In the genomic region with DNA sequence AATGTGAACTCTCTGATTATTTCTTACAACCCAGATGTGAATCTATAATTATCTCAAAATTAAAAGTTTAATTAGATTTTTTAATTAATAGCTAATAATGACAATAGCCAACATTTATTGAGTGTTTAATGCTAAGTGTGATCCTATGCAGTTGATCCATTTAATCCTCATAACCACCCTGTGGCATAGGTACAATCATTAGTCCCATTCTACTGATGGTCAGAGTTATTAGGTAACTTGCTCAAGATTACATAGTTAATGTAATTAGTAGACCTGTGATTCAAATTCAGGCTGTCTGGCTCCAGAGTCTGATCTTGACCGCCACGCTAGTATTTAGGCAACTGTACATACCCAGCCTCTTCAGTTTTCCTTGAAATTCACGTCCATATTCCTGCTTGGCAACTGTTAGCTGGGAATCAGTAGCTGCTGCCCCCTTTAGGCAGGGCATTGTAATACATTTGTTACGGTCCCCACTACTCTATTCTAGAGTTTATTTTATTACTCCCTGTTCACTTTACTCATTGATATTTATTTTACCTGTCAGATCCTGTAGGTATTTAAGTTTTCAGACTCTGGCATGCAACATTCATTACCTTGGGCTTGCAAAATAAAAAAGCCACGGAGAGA, we compare ENCODE assay signal across 9 cellular contexts. TPM values are rescaled to one million over a fixed set of nuclear protein-coding genes. Genes with fewer than 3 reads are reported as not detected.
DNase-seq lines count a peak whose midpoint lies in the region; ATAC-seq and TF ChIP-seq lines count a peak whose summit lies in the region.
"Had no signal": no experiment of that assay in that cellular context is flagged by ENCODE, and none has a peak within 500 bp of the region (broad histone marks: within the 10 kb centered on the region; RNA-seq: fewer than 3 reads in every experiment).

No MANE protein-coding gene starts in this region.

- intact Hi-C loops in Right ventricle myocardium inferior (cut with DNase I) (no loop called here), testis (cut with DNase I; ENCODE audit: low total_unique reads) (no loop called here)
- intact Hi-C loops in activated T-helper 1 cell treated with anti-CD3 and anti-CD28 coated beads, Interleukin-12 subunit alpha, Interleukin-12 subunit beta, Interleukin-2, Interleukin-4 antibody, amounts not matched to agents 30 ng/mL and 10 ng/mL and 1 ng/mL, durations not matched to agents 14 hours and 24 hours and 36 hours (cut with micrococcal nuclease) = no loop called here

- DNase-seq in cardiac muscle cell (ENCODE audit: low read depth in 1 of 2, low spot score in 1 of 2) = peak; percentile 13 to 33
- DNase-seq in Right ventricle myocardium inferior (ENCODE audit: missing footprints) = no peak
- peak; percentile 34 for DNase-seq in NAMALWA (ENCODE audit: low spot score)
- DNase-seq in epithelial cell of esophagus (ENCODE audit: low read depth) = peak; percentile 56
- DNase-seq in testis = no peak
- DNase-seq in NCI-H1436 treated with DMSO at 0.1 percent for 48 hours (lab: John Stamatoyannopoulos, UW) = no peak
- no peak for DNase-seq in activated T-helper 1 cell treated with anti-CD3 and anti-CD28 coated beads, Interleukin-12 subunit alpha, Interleukin-12 subunit beta, Interleukin-2, Interleukin-4 antibody, amounts not matched to agents 30 ng/mL and 10 ng/mL and 1 ng/mL, durations not matched to agents 14 hours and 24 hours and 36 hours (ENCODE audit: low spot score)
- no peak for DNase-seq in coronary artery (ENCODE audit: low spot score)

- H3K9me3 ChIP-seq in cardiac muscle cell (ENCODE audit: low read depth) = no peaks in the 10 kb centered on the region
- H3K9me3 ChIP-seq in testis = no peaks in the 10 kb centered on the region

- H3K4me3 ChIP-seq in cardiac muscle cell (no peak overlapping the region), epithelial cell of esophagus (ENCODE audit: low read length) (no peak overlapping the region), testis (no peak overlapping the region), coronary artery (no peak overlapping the region)

- 45 to 56% methylated on average over 5 of the region's 5 CpGs for WGBS in testis, 2 donors

- peaks cover 4% of the 10 kb centered on the region for H3K27me3 Mint-ChIP-seq in activated T-helper 1 cell treated with anti-CD3 and anti-CD28 coated beads, Interleukin-12 subunit alpha, Interleukin-12 subunit beta, Interleukin-2, Interleukin-4 antibody, amounts not matched to agents 30 ng/mL and 10 ng/mL and 1 ng/mL, durations not matched to agents 14 hours and 24 hours and 36 hours (ENCODE audit: insufficient read depth)
- H3K27me3 Mint-ChIP-seq: activated naive CD8-positive, alpha-beta T cell had no signal

- no peak overlapping the region for H3K4me3 Mint-ChIP-seq in activated T-helper 1 cell treated with anti-CD3 and anti-CD28 coated beads, Interleukin-12 subunit alpha, Interleukin-12 subunit beta, Interleukin-2, Interleukin-4 antibody, amounts not matched to agents 30 ng/mL and 10 ng/mL and 1 ng/mL, durations not matched to agents 14 hours and 24 hours and 36 hours
- H3K4me3 Mint-ChIP-seq: activated naive CD8-positive, alpha-beta T cell had no signal

- ATAC-seq in Right ventricle myocardium inferior = no peak

- H3K27ac ChIP-seq in cardiac muscle cell (no peak overlapping the region), testis (no peak overlapping the region), coronary artery (no peak overlapping the region)

- no peaks in the 10 kb centered on the region for H3K36me3 ChIP-seq in cardiac muscle cell
- no peaks in the 10 kb centered on the region for H3K36me3 ChIP-seq in testis (ENCODE audit: low read depth, missing control alignments)

- H3K27me3 ChIP-seq in cardiac muscle cell = no peaks in the 10 kb centered on the region
- H3K27me3 ChIP-seq in testis = no peaks in the 10 kb centered on the region

- no peaks in the 10 kb centered on the region for H3K4me1 Mint-ChIP-seq in activated T-helper 1 cell treated with anti-CD3 and anti-CD28 coated beads, Interleukin-12 subunit alpha, Interleukin-12 subunit beta, Interleukin-2, Interleukin-4 antibody, amounts not matched to agents 30 ng/mL and 10 ng/mL and 1 ng/mL, durations not matched to agents 14 hours and 24 hours and 36 hours (ENCODE audit: low read depth)

- no peak for TF ChIP-seq POLR2A in testis (IDR thresholded peaks at IDR 0.05)

- no peaks in the 10 kb centered on the region for H3K4me1 ChIP-seq in cardiac muscle cell (ENCODE audit: low read depth)
- H3K4me1 ChIP-seq in testis = peaks cover 8% of the 10 kb centered on the region

- H3K36me3 Mint-ChIP-seq in activated T-helper 1 cell treated with anti-CD3 and anti-CD28 coated beads, Interleukin-12 subunit alpha, Interleukin-12 subunit beta, Interleukin-2, Interleukin-4 antibody, amounts not matched to agents 30 ng/mL and 10 ng/mL and 1 ng/mL, durations not matched to agents 14 hours and 24 hours and 36 hours (ENCODE audit: low read depth) = no peaks in the 10 kb centered on the region
- H3K36me3 Mint-ChIP-seq: activated naive CD8-positive, alpha-beta T cell had no signal

- TF ChIP-seq CTCF in cardiac muscle cell (IDR thresholded peaks at IDR 0.05; ENCODE audit: low read depth, low read length) = peak; percentile 60
- TF ChIP-seq CTCF in epithelial cell of esophagus (IDR thresholded peaks at IDR 0.05; ENCODE audit: insufficient read depth, low read depth, low read length, missing control alignments) = peak; percentile 83
- peak in 2 of 3 experiments; percentile 21 to 60 for TF ChIP-seq CTCF in testis (IDR thresholded peaks at IDR 0.05)
- TF ChIP-seq CTCF in coronary artery (IDR thresholded peaks at IDR 0.05) = no peak

- no peaks in the 10 kb centered on the region for H3K9me3 Mint-ChIP-seq in activated T-helper 1 cell treated with anti-CD3 and anti-CD28 coated beads, Interleukin-12 subunit alpha, Interleukin-12 subunit beta, Interleukin-2, Interleukin-4 antibody, amounts not matched to agents 30 ng/mL and 10 ng/mL and 1 ng/mL, durations not matched to agents 14 hours and 24 hours and 36 hours

- H3K27ac Mint-ChIP-seq in activated T-helper 1 cell treated with anti-CD3 and anti-CD28 coated beads, Interleukin-12 subunit alpha, Interleukin-12 subunit beta, Interleukin-2, Interleukin-4 antibody, amounts not matched to agents 30 ng/mL and 10 ng/mL and 1 ng/mL, durations not matched to agents 14 hours and 24 hours and 36 hours = no peak overlapping the region
- H3K27ac Mint-ChIP-seq: activated naive CD8-positive, alpha-beta T cell had no signal

RNA-seq across cellular contexts. Expression of gene TEC, which starts 20.6 kb away (rescaled TPM):
- total RNA-seq in cardiac muscle cell (3.2 and 4.1 TPM in 2 replicates), Right ventricle myocardium inferior (1.3 TPM), testis (10 to 100 TPM in 1 of 2 donors, 1 to 10 TPM in 1; 9.2 to 10.8 TPM)
- polyA plus RNA-seq in cardiac muscle cell (4.0 and 4.7 TPM in 2 replicates), testis (ENCODE audit: insufficient read depth, low read depth, low replicate concordance) (3.5 TPM)
- 1.1 and 1.3 TPM in 2 replicates for total RNA-seq in activated T-helper 1 cell treated with anti-CD3 and anti-CD28 coated beads, Interleukin-12 subunit alpha, Interleukin-12 subunit beta, Interleukin-2, Interleukin-4 antibody, amounts not matched to agents 30 ng/mL and 10 ng/mL and 1 ng/mL, durations not matched to agents 14 hours and 24 hours and 36 hours

RNA-seq across cellular contexts. Expression of gene SLAIN2, which starts 51.1 kb away (rescaled TPM):
- total RNA-seq in cardiac muscle cell = 22.4 and 92.5 TPM in 2 replicates
- 23.8 and 28.4 TPM in 2 replicates for polyA plus RNA-seq in cardiac muscle cell
- total RNA-seq in Right ventricle myocardium inferior = 116 TPM
- total RNA-seq in testis = 10 to 100 TPM; 57.3 to 75.8 TPM
- 255 TPM for polyA plus RNA-seq in testis (ENCODE audit: insufficient read depth, low read depth, low replicate concordance)
- 71.4 and 79.4 TPM in 2 replicates for total RNA-seq in activated T-helper 1 cell treated with anti-CD3 and anti-CD28 coated beads, Interleukin-12 subunit alpha, Interleukin-12 subunit beta, Interleukin-2, Interleukin-4 antibody, amounts not matched to agents 30 ng/mL and 10 ng/mL and 1 ng/mL, durations not matched to agents 14 hours and 24 hours and 36 hours

Comparison
In these comparisons a context has a peak if more than half of its experiments do, and no peak if none do; other contexts are left out.
1. DNase-seq: peak in cardiac muscle cell (2 of 2), NAMALWA (single experiment) and epithelial cell of esophagus (single experiment); none in Right ventricle myocardium inferior (single experiment), testis (single experiment), NCI-H1436 treated with DMSO at 0.1 percent for 48 hours (single experiment), activated T-helper 1 cell treated with anti-CD3 and anti-CD28 coated beads, Interleukin-12 subunit alpha, Interleukin-12 subunit beta, Interleukin-2, Interleukin-4 antibody, amounts not matched to agents 30 ng/mL and 10 ng/mL and 1 ng/mL, durations not matched to agents 14 hours and 24 hours and 36 hours (single experiment) and coronary artery (single experiment).